In the genomic region with DNA sequence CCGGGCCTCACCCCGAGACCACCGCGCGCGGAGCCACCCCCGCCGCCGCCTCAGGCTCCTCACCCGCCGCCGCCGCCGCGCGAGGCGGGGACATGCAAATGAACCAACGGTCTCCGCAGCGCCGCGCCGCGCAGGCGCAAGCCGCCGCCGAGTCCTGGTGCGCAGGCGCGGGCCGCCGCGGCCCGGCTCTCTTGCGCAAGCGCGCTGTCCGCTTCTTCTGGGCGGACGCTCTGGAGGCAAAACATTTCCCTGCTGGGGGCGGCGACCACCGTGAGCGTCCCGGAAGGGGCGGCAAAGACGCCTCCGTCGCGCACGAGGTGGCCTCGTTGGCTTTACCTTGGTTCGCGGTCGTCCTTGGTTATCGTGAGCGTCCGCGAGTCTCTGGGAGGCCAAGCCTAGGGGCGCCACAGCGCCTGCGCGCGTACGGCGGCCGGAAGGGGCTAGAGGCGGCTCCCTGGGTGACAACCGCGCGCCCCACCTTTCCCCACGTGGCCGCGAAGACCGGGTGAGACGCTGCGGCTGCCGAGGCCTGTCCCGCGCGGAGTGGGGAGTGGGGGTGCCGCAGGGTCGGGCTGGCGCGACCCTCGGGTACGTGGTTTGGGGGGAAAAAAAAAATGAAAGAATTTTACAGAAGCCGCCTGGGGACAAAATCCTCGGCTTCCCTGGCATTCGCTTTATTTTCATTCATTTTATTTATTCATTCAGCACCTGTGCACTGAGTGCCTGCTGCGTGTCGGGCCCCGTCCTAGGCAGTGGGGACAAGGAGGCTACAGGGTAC, we compare ENCODE assay signal across 8 cellular contexts. TPM values are rescaled to one million over a fixed set of nuclear protein-coding genes. Genes with fewer than 3 reads are reported as not detected.
DNase-seq lines count a peak whose midpoint lies in the region; TF ChIP-seq lines count a peak whose summit lies in the region.

A gene (plus strand): TSS at position 178 of the 778 bp plus-strand sequence. CDS start 607 bp downstream, outside the sequence.
A gene (minus strand): TSS at position 92 of the 778 bp plus-strand sequence. CDS start 2,446 bp downstream, outside the sequence.

- DNase-seq in EH (ENCODE audit: low read depth) (peak; percentile 87), H4 (ENCODE audit: low spot score) (peak; percentile 84), LoVo (ENCODE audit: low spot score) (peak; percentile 94), SHP77 (lab: John Stamatoyannopoulos, UW) (peak; percentile 52 to 77), fibroblast of pulmonary artery (ENCODE audit: low read depth) (peak; percentile 88)
- peak; percentile 83 for DNase-seq in activated T-helper 9 cell treated with anti-CD3 and anti-CD28 coated beads, Interleukin-2, amount 50 U/mL, for 16 hours (ENCODE audit: low read depth)
- peak; percentile 89 for DNase-seq in stimulated activated naive CD4-positive, alpha-beta T cell treated with Interleukin-2 at 50 U/mL for 16 hours (lab: John Stamatoyannopoulos, UW)

- no peaks in the 10 kb centered on the region for H3K9me3 Mint-ChIP-seq in nephron

- peak within 1 kb of the TSS; percentile 91 for H3K4me3 ChIP-seq in fibroblast of pulmonary artery (replicated peaks; ENCODE audit: low read depth, low read length)

- H3K27me3 Mint-ChIP-seq in nephron (ENCODE audit: low read depth), result no peaks in the 10 kb centered on the region

- peaks cover 15% of the 10 kb centered on the region for H3K4me1 Mint-ChIP-seq in nephron

- peak within 1 kb of the TSS; percentile 95 to 98 (median 97) for H3K4me3 Mint-ChIP-seq in nephron

- TF ChIP-seq CTCF in fibroblast of pulmonary artery (IDR thresholded peaks at IDR 0.05; ENCODE audit: low read length, missing control alignments) (no peak), nephron (IDR thresholded peaks at IDR 0.05; ENCODE audit: unreplicated experiment in 3 of 3) (no peak)

- H3K36me3 Mint-ChIP-seq in nephron (ENCODE audit: low read depth), result peaks cover 41% of the 10 kb centered on the region

- H3K27ac Mint-ChIP-seq in nephron, result peak within 1 kb of the TSS; percentile 94 to 99 (median 98)

RNA-seq across cellular contexts. Expression of the first gene that starts in this region (rescaled TPM):
- total RNA-seq in H4 (2014; rRNA removed; shearing (Covaris generic)), result 57.7 and 62.0 TPM in 2 replicates

RNA-seq across cellular contexts. Expression of the second gene that starts in this region (rescaled TPM):
- total RNA-seq in H4 (2014; rRNA removed; shearing (Covaris generic)), result 21.7 and 25.2 TPM in 2 replicates

Comparison
In these comparisons a context has a peak if more than half of its experiments do, and no peak if none do; other contexts are left out.
1. Peak in every context shown above with its lines: DNase-seq and H3K4me3 ChIP-seq.